In the genomic region with DNA sequence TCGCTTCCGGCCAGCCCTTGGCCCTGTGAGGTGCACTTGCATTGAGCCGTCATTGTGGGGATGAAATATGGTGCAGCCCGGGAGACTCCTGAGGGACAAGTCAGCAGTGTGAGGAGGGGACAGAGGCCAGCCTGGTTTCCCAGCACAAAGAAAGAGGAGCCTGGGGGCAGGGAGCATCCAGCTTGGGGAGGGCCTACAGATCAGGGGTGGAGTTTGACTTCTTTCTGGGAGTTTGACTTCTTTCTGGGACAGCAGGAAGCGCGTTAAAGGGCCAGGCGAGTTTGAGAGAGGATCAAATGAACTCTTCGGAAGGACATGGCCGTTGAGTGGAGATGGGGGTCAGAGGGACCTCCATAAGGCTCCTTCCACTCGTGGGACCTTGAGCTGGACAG, we compare ENCODE assay signal across 13 cellular contexts.
DNase-seq lines count a peak whose midpoint lies in the region; ATAC-seq and TF ChIP-seq lines count a peak whose summit lies in the region.
"Had no signal": no experiment of that assay in that cellular context is flagged by ENCODE, and none has a peak within 500 bp of the region (broad histone marks: within the 10 kb centered on the region; RNA-seq: fewer than 3 reads in every experiment).

No MANE protein-coding gene starts in this region.

- DNase-seq in RWPE2 (ENCODE audit: low spot score) (no peak), esophagus squamous epithelium (lab: John Stamatoyannopoulos, UW) (no peak), lung microvascular endothelial cell (ENCODE audit: low read depth in 2 of 2) (peak; percentile 57 to 92), kidney glomerular epithelial cell (lab: John Stamatoyannopoulos, UW) (no peak)
- DNase-seq in T-helper 2 cell treated with Interferon-gamma antibody and Interleukin-4, amounts not matched to agents 5 μg/mL and 100 μg/mL, for 36 hours (ENCODE audit: low spot score), result no peak
- DNase-seq: activated naive CD8-positive, alpha-beta T cell treated with anti-CD3 and anti-CD28 coated beads, Interleukin-2, amount 10 ng/mL, durations not matched to agents 7 days and 5 days; NCI-H146; RPMI8226 had no signal

- peak overlapping the region in 3 of 5 donors; percentile 46 to 68 (median 53) for H3K9ac ChIP-seq in subcutaneous abdominal adipose tissue (ENCODE audit: low read length in 5 of 5)

- H3K36me3 ChIP-seq in RWPE2 (ENCODE audit: low read depth) (no peaks in the 10 kb centered on the region), esophagus squamous epithelium (no peaks in the 10 kb centered on the region), subcutaneous abdominal adipose tissue (ENCODE audit: control insufficient read depth in 5 of 5, insufficient read depth in 5 of 5, low read length in 5 of 5) (no peaks in the 10 kb centered on the region)
- H3K36me3 ChIP-seq: ovary had no signal

- intact Hi-C loops in esophagus squamous epithelium (cut with DNase I), result no loop called here

- WGBS in esophagus squamous epithelium, 2 donors, result 38 to 49% methylated on average over 10 of the region's 10 CpGs

- H3K36me3 Mint-ChIP-seq in T-helper 2 cell treated with Interferon-gamma antibody and Interleukin-4, amounts not matched to agents 5 μg/mL and 100 μg/mL, for 36 hours (ENCODE audit: low read depth), result peaks cover 5% of the 10 kb centered on the region

- H3K4me1 ChIP-seq in RWPE2 (ENCODE audit: insufficient read depth, poor library complexity, severe bottlenecking) (peaks cover 19% of the 10 kb centered on the region), esophagus squamous epithelium (peaks cover 7 to 43% (median 31%) of the 10 kb centered on the region in 3 donors), subcutaneous abdominal adipose tissue (ENCODE audit: control insufficient read depth in 5 of 5, insufficient read depth in 5 of 5, low read length in 5 of 5) (peaks cover 7 to 35% (median 17%) of the 10 kb centered on the region in 5 donors)

- H3K9me3 ChIP-seq in RWPE2 (ENCODE audit: severe bottlenecking), result no peaks in the 10 kb centered on the region
- no peaks in the 10 kb centered on the region for H3K9me3 ChIP-seq in esophagus squamous epithelium
- H3K9me3 ChIP-seq in subcutaneous abdominal adipose tissue (ENCODE audit: control insufficient read depth in 5 of 5, low read length in 5 of 5), result no peaks in the 10 kb centered on the region
- H3K9me3 ChIP-seq: ovary had no signal

- no peak for TF ChIP-seq CTCF in RWPE2 (IDR thresholded peaks at IDR 0.05; ENCODE audit: poor library complexity, severe bottlenecking)
- TF ChIP-seq CTCF in esophagus squamous epithelium (IDR thresholded peaks at IDR 0.05), result no peak

- H3K4me1 Mint-ChIP-seq in T-helper 2 cell treated with Interferon-gamma antibody and Interleukin-4, amounts not matched to agents 5 μg/mL and 100 μg/mL, for 36 hours (ENCODE audit: low read depth), result peaks cover 20% of the 10 kb centered on the region
- H3K4me1 Mint-ChIP-seq: activated naive CD8-positive, alpha-beta T cell treated with anti-CD3 and anti-CD28 coated beads, Interleukin-2, amount 10 ng/mL, durations not matched to agents 7 days and 5 days had no signal

- H3K4me3 ChIP-seq in RWPE2 (ENCODE audit: severe bottlenecking), result no peak overlapping the region
- peak overlapping the region in 1 of 4 donors; percentile 13 for H3K4me3 ChIP-seq in esophagus squamous epithelium
- H3K4me3 ChIP-seq in subcutaneous abdominal adipose tissue (ENCODE audit: low read depth in 1 of 5, low read length in 5 of 5), result peak overlapping the region in 4 of 5 donors; percentile 19 to 57 (median 46)
- H3K4me3 ChIP-seq: ovary had no signal

- no peak overlapping the region for H3K27ac Mint-ChIP-seq in T-helper 2 cell treated with Interferon-gamma antibody and Interleukin-4, amounts not matched to agents 5 μg/mL and 100 μg/mL, for 36 hours
- H3K27ac Mint-ChIP-seq: activated CD4-positive, alpha-beta T cell treated with anti-CD3 and anti-CD28 coated beads, Interleukin-2, amount 10 ng/mL, durations not matched to agents 24 days and 14 days; activated naive CD8-positive, alpha-beta T cell treated with anti-CD3 and anti-CD28 coated beads, Interleukin-2, amount 10 ng/mL, durations not matched to agents 7 days and 5 days had no signal

- H3K27me3 Mint-ChIP-seq in T-helper 2 cell treated with Interferon-gamma antibody and Interleukin-4, amounts not matched to agents 5 μg/mL and 100 μg/mL, for 36 hours (ENCODE audit: low read depth), result no peaks in the 10 kb centered on the region

- H3K27me3 ChIP-seq in RWPE2 (ENCODE audit: insufficient read depth, poor library complexity, severe bottlenecking), result no peaks in the 10 kb centered on the region
- no peaks in the 10 kb centered on the region for H3K27me3 ChIP-seq in esophagus squamous epithelium
- no peaks in the 10 kb centered on the region for H3K27me3 ChIP-seq in subcutaneous abdominal adipose tissue (ENCODE audit: control insufficient read depth in 5 of 5, insufficient read depth in 4 of 5, low read length in 5 of 5)
- H3K27me3 ChIP-seq: ovary had no signal

- peak overlapping the region; percentile 53 for H3K27ac ChIP-seq in RWPE2 (ENCODE audit: poor library complexity, severe bottlenecking)
- peak overlapping the region; percentile 59 to 85 (median 72) for H3K27ac ChIP-seq in esophagus squamous epithelium
- H3K27ac ChIP-seq in subcutaneous abdominal adipose tissue (ENCODE audit: low read depth, low read length), result peak overlapping the region; percentile 83

- TF ChIP-seq POLR2A in esophagus squamous epithelium (IDR thresholded peaks at IDR 0.05), result no peak

- H3K9me3 Mint-ChIP-seq in T-helper 2 cell treated with Interferon-gamma antibody and Interleukin-4, amounts not matched to agents 5 μg/mL and 100 μg/mL, for 36 hours, result peaks cover 2% of the 10 kb centered on the region
- H3K9me3 Mint-ChIP-seq: activated CD4-positive, alpha-beta T cell treated with anti-CD3 and anti-CD28 coated beads, Interleukin-2, amount 10 ng/mL, durations not matched to agents 24 days and 14 days; activated naive CD8-positive, alpha-beta T cell treated with anti-CD3 and anti-CD28 coated beads, Interleukin-2, amount 10 ng/mL, durations not matched to agents 7 days and 5 days had no signal

- H3K4me3 Mint-ChIP-seq in T-helper 2 cell treated with Interferon-gamma antibody and Interleukin-4, amounts not matched to agents 5 μg/mL and 100 μg/mL, for 36 hours, result no peak overlapping the region
- H3K4me3 Mint-ChIP-seq: activated CD4-positive, alpha-beta T cell treated with anti-CD3 and anti-CD28 coated beads, Interleukin-2, amount 10 ng/mL, durations not matched to agents 24 days and 14 days; activated naive CD8-positive, alpha-beta T cell treated with anti-CD3 and anti-CD28 coated beads, Interleukin-2, amount 10 ng/mL, durations not matched to agents 7 days and 5 days had no signal

- no peak for ATAC-seq in RWPE2 (ENCODE audit: low read depth)
- ATAC-seq in GM18517 (IDR thresholded peaks at IDR 0.05; ENCODE audit: unreplicated experiment), result no peak
- no peak for ATAC-seq in HG03342 (IDR thresholded peaks at IDR 0.05; ENCODE audit: unreplicated experiment)

Comparison
In these comparisons a context has a peak if more than half of its experiments do, and no peak if none do; other contexts are left out.
1. DNase-seq: peak in lung microvascular endothelial cell (2 of 2); none in RWPE2 (single experiment), esophagus squamous epithelium (single experiment), T-helper 2 cell treated with Interferon-gamma antibody and Interleukin-4, amounts not matched to agents 5 μg/mL and 100 μg/mL, for 36 hours (single experiment) and kidney glomerular epithelial cell (single experiment).
2. Peak in every context shown above with its lines, with median percentiles within 50 percentile points of each other: H3K27ac ChIP-seq.